Comparison of ENCODE assay signal across 8 cellular contexts in the genomic region with DNA sequence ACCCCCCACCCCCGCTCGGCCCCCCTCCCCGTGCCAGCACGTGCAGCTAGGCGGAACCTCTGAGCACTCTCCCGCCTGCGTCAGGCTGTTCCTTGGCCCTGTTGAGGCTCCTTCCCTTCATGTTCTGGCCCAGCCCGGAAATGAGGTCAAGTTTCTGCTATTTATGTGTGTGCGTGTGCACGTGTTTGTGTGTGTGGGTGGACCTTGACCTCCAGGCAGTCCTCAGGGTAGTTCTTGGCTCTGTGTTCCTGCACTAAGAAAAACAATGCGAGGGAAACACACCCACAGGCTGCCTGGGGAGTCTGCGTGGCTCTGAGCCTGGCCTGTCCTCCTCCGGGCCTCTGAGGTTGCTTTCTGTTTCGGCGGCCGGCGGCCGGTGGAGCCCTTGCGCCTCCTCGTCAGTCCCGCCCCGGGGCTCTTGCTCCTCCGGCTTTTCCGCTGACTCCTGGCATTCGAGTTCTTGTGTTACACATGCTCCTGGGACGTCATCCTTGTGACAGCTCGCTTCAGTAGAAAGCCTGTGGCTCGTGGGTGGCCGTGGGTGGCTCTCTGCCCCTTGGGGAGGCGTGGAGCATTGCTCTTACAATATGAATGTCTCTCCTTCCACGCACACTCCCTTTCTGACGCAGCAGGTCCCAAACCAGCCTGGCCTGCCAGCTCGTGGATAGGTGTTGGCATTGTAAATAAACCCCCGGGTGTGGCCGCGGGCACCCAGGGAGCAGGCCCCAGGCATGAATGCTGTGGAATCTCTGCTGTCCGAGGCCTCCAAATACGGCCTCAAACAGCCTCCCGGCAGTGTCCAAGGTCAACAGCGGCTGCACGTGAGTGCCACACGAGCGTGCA. TPM values are rescaled to one million over a fixed set of nuclear protein-coding genes. Genes with fewer than 3 reads are reported as not detected.
A peak's percentile ranks its signal among the peaks of the same experiment; 100 is the strongest.
DNase-seq lines count a peak whose midpoint lies in the region; ATAC-seq and TF ChIP-seq lines count a peak whose summit lies in the region.

No MANE protein-coding gene starts in this region.

- H3K27me3 ChIP-seq in Panc1 (ENCODE audit: control insufficient read depth, insufficient read depth, low read length) = no peaks in the 10 kb centered on the region
- no peaks in the 10 kb centered on the region for H3K27me3 ChIP-seq in gastroesophageal sphincter

- DNase-seq in Panc1 (ENCODE audit: low read depth, low spot score) (peak; percentile 87), non-pigmented ciliary epithelial cell (ENCODE audit: low read depth) (peak; percentile 86), cerebellar nuclear complex (lab: John Stamatoyannopoulos, UW) (no peak)
- peak; percentile 56 for DNase-seq in activated naive CD4-positive, alpha-beta T cell treated with Interleukin-2 at 50 U/mL for 16 hours

- CTCF ChIA-PET in Panc1 (lab: Charles Lee) = interaction anchor here (0.9 kb wide), 1 partner anchor 156 kb away, joined by 6 read pairs; no protein-coding TSS in a partner anchor

- H3K27ac ChIP-seq in Panc1 (ENCODE audit: low read length) (peak overlapping the region; percentile 85), gastroesophageal sphincter (peak overlapping the region; percentile 77 to 91 (median 90)), temporal lobe (ENCODE audit: low read depth, low read length) (peak overlapping the region; percentile 39)

- in situ Hi-C loops in Panc1 (cut with HindIII; ENCODE audit: low pct_unique_long_range_greater_than_20kb, low sequenced_read_pairs) = no loop called here

- peak; percentile 46 to 66 for TF ChIP-seq POLR2A in gastroesophageal sphincter (IDR thresholded peaks at IDR 0.05)

- TF ChIP-seq EP300 in gastroesophageal sphincter (IDR thresholded peaks at IDR 0.05) = no peak

- H3K4me3 ChIP-seq in Panc1 (ENCODE audit: low read depth in 2 of 2, low read length in 2 of 2) (peak overlapping the region; percentile 14 to 41; a peak in 3 of 4 replicates), gastroesophageal sphincter (peak overlapping the region in 1 of 2 donors; percentile 34)

- peak; percentile 50 for ATAC-seq in GM18520 (IDR thresholded peaks at IDR 0.05; ENCODE audit: unreplicated experiment)
- ATAC-seq in HG02884 (IDR thresholded peaks at IDR 0.05; ENCODE audit: unreplicated experiment) = peak; percentile 61
- ATAC-seq in Panc1 = peak; percentile 56
- ATAC-seq in gastroesophageal sphincter = peak; percentile 93

- no peaks in the 10 kb centered on the region for H3K9me3 ChIP-seq in Panc1 (ENCODE audit: control insufficient read depth, insufficient read depth, low read depth, low read length)
- H3K9me3 ChIP-seq in gastroesophageal sphincter = no peaks in the 10 kb centered on the region

- no TSS peak for BruUV-seq in Panc1 (replicated peaks; lab: Mats Ljungman, UMichigan)

- 3% methylated on average over 19 of the region's 43 CpGs; no CpG with 5 or more reads in 1 of the 2 donors for WGBS in gastroesophageal sphincter (ENCODE audit: low coverage in 1 of 2), 2 donors

- intact Hi-C loops in Panc1 (cut with micrococcal nuclease; ENCODE audit: unreplicated experiment) = no loop called here

- TF ChIP-seq CTCF in Panc1 (IDR thresholded peaks at IDR 0.05) = no peak
- peak in 2 of 4 experiments; percentile 16 to 43 for TF ChIP-seq CTCF in gastroesophageal sphincter (IDR thresholded peaks at IDR 0.05)

- H3K4me1 ChIP-seq in Panc1 (ENCODE audit: control insufficient read depth, insufficient read depth, low read length) = peaks cover 95% of the 10 kb centered on the region
- peaks cover 0 to 62% (median 21%) of the 10 kb centered on the region in 3 donors for H3K4me1 ChIP-seq in gastroesophageal sphincter

- H3K36me3 ChIP-seq in Panc1 (ENCODE audit: control insufficient read depth, insufficient read depth, low read length) (no peaks in the 10 kb centered on the region; the same call in none of the 2 replicates), gastroesophageal sphincter (no peaks in the 10 kb centered on the region)

- POLR2A ChIA-PET in Panc1 (lab: Charles Lee) = interaction anchor here (1.1 kb wide), 1 partner anchor 10 kb away, joined by 3 read pairs; no protein-coding TSS in a partner anchor

RNA-seq across cellular contexts. Expression of a gene that starts 10.0 kb away (rescaled TPM):
- total RNA-seq in Panc1 (2021; ENCODE audit: unreplicated experiment) (167 TPM), gastroesophageal sphincter (10 to 100 TPM; 15.9 to 20.2 (median 19.2) TPM), temporal lobe (1.7 TPM)
- 145 TPM for polyA plus RNA-seq in Panc1 (2012; ENCODE audit: insufficient read length)

RNA-seq across cellular contexts. Expression of a gene that starts 56.4 kb away (rescaled TPM):
- total RNA-seq in Panc1 (2021; ENCODE audit: unreplicated experiment) = 44.1 TPM
- 73.6 TPM for polyA plus RNA-seq in Panc1 (2012; ENCODE audit: insufficient read length)
- total RNA-seq in gastroesophageal sphincter = under 1 TPM; 0.13 to 0.85 (median 0.19) TPM
- total RNA-seq in temporal lobe = 5.7 TPM

Comparison
In these comparisons a context has a peak if more than half of its experiments do, and no peak if none do; other contexts are left out.
1. DNase-seq: peak in Panc1 (single experiment), activated naive CD4-positive, alpha-beta T cell treated with Interleukin-2 at 50 U/mL for 16 hours (single experiment) and non-pigmented ciliary epithelial cell (single experiment); none in cerebellar nuclear complex (0 of 2).
2. H3K27ac ChIP-seq: peak in every context shown above with its lines; median percentile 90 in gastroesophageal sphincter; 85 in Panc1; 39 in temporal lobe.
3. Peak in every context shown above with its lines, with median percentiles within 50 percentile points of each other: ATAC-seq.